Comparison of ENCODE assay signal across 9 cellular contexts in the genomic region with DNA sequence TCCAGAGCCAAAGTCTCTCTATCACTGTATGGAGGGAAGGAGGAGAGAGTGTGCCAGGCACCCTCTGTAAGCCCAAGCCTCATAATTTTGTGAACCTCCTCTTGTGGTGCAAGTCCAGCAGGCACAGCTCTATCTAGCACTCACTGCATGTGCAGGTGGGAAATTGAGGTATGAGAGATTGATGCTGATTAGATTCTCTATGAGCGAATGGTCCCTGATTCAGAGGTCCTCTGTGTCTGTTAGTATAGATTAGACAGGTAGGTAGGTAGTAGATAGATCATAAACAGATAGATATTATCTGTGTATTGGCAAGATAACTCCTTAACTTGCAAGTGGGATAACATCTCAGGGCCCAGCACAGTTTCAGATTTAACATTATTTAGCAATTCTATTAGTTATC.
"Had no signal": no experiment of that assay in that cellular context is flagged by ENCODE, and none has a peak within 500 bp of the region (broad histone marks: within the 10 kb centered on the region; RNA-seq: fewer than 3 reads in every experiment).

No MANE protein-coding gene starts in this region.

- H3K9ac ChIP-seq: GM23248 had no signal

- H3K4me3 Mint-ChIP-seq: HFFc6, IgD-negative memory B cell had no signal

- H3K4me1 ChIP-seq: HAP-1 had no signal

- H2AFZ ChIP-seq: GM23248 had no signal

- H3K36me3 ChIP-seq: HAP-1 had no signal

- H3K27ac Mint-ChIP-seq: HFFc6, IgD-negative memory B cell had no signal

- ATAC-seq: HCT116, HepG2 had no signal

- DNase-seq: GM23248, GOT3, H7, HFFc6 had no signal

- H3K4me1 Mint-ChIP-seq: IgD-negative memory B cell had no signal

- H3K36me3 Mint-ChIP-seq: IgD-negative memory B cell had no signal

- H3K27me3 Mint-ChIP-seq: IgD-negative memory B cell had no signal

- H3K9me3 ChIP-seq: HAP-1 had no signal

- H3K27ac ChIP-seq: GM23248, HL-60 had no signal

- H3K4me3 ChIP-seq: GM23248, HAP-1 had no signal
